In the genomic region with DNA sequence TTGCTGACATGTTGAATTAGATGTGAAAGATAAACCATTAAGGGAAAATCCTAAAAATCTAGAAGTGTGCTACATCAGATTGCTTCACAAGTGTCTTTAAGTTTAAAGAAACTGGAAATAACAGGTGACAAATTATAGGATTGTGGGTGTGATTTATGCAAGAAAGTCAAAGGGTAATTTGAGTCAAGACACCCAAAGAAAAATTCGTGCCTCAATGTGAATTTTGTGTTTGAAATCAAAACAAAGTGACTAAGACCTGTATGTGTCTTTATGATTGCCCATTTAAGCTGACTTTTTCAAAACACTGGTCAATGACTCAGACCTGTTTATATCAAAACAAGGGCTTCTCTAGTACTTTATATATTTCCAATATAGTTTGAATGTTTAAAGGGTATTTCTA, we compare ENCODE assay signal across 1 cellular context.
TF ChIP-seq lines count a peak whose summit lies in the region.

No MANE protein-coding gene starts in this region.

TF ChIP-seq in HEK293, 187 proteins besides CTCF, POLR2A, EP300 and RAD21 (continued from another document):
- TF ChIP-seq, protein P1, sequence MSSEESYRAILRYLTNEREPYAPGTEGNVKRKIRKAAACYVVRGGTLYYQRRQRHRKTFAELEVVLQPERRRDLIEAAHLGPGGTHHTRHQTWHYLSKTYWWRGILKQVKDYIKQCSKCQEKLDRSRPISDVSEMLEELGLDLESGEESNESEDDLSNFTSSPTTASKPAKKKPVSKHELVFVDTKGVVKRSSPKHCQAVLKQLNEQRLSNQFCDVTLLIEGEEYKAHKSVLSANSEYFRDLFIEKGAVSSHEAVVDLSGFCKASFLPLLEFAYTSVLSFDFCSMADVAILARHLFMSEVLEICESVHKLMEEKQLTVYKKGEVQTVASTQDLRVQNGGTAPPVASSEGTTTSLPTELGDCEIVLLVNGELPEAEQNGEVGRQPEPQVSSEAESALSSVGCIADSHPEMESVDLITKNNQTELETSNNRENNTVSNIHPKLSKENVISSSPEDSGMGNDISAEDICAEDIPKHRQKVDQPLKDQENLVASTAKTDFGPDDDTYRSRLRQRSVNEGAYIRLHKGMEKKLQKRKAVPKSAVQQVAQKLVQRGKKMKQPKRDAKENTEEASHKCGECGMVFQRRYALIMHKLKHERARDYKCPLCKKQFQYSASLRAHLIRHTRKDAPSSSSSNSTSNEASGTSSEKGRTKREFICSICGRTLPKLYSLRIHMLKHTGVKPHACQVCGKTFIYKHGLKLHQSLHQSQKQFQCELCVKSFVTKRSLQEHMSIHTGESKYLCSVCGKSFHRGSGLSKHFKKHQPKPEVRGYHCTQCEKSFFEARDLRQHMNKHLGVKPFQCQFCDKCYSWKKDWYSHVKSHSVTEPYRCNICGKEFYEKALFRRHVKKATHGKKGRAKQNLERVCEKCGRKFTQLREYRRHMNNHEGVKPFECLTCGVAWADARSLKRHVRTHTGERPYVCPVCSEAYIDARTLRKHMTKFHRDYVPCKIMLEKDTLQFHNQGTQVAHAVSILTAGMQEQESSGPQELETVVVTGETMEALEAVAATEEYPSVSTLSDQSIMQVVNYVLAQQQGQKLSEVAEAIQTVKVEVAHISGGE (tag by site-specific recombination; conservative IDR thresholded peaks at IDR 0.05; ENCODE audit: low read depth): no peak
- TF ChIP-seq ZNF629 (tag by site-specific recombination; IDR thresholded peaks at IDR 0.05): peak; percentile 25; the same call in 1 of the 2 replicates
TF ChIP-seq in HEK293: peak in this region for 7.
